ENCODE assay signal across 13 cellular contexts in the genomic region with DNA sequence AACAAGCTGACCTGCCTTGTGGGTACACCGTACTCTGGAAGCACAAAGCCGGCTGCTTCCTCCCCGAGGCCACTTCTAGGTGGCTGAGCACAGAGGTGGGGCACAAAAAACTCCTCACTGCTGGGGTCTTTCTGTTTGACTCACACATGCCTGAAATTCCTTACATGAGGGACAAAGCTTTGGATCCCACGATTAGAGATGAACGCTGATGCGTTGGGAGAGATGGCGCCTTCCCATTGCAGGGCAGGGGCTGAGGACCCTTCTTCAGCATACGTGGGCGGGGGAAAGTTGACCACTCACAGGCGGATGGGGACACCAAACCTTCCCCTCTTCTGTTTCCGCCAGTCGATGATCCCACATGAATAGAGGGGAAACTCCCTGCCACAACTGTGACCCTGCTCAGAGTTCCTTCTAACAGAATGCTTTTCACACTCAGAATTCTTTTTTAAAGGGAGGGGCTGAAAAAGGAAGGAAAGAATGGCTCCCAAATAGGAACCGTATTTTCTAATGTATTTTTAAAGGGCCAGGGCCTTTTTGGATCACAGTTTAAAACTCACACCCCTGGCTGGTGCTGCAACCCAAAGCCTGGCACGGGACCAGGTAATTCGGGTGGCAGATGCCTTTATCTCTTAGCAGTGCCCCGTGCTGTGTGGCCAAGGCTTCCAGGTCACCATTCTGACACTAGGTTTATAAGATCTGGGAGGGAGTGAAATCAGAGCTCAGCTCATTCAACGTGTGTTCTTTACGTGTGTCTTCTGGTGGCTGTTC.
A peak's percentile ranks its signal among the peaks of the same experiment; 100 is the strongest.
DNase-seq lines count a peak whose midpoint lies in the region; ATAC-seq and TF ChIP-seq lines count a peak whose summit lies in the region.
"Had no signal": no experiment of that assay in that cellular context is flagged by ENCODE, and none has a peak within 500 bp of the region (broad histone marks: within the 10 kb centered on the region; RNA-seq: fewer than 3 reads in every experiment).

No MANE protein-coding gene starts in this region.

- H3K27me3 ChIP-seq in heart left ventricle (no peaks in the 10 kb centered on the region), skeletal muscle satellite cell (ENCODE audit: control insufficient read depth, insufficient read depth, low read length) (no peaks in the 10 kb centered on the region)
- H3K27me3 ChIP-seq: ascending aorta, upper lobe of right lung had no signal

- H3K9me3 ChIP-seq in T-helper 17 cell (ENCODE audit: control insufficient read depth, low read length, poor library complexity, severe bottlenecking) (no peaks in the 10 kb centered on the region), heart left ventricle (no peaks in the 10 kb centered on the region), skeletal muscle satellite cell (replicated peaks; ENCODE audit: low read length) (no peaks in the 10 kb centered on the region)
- H3K9me3 ChIP-seq: ascending aorta, upper lobe of right lung had no signal

- peaks cover 5% of the 10 kb centered on the region for H3K4me1 Mint-ChIP-seq in T-helper 17 cell

- CTCF ChIA-PET in GM10248 (lab: Yijun Ruan, JAX), result interaction anchor here (1.1 kb wide), 1 partner anchor 53 kb away, joined by 3 read pairs; no protein-coding TSS in a partner anchor

- H3K36me3 ChIP-seq in heart left ventricle (no peaks in the 10 kb centered on the region), skeletal muscle satellite cell (ENCODE audit: insufficient read depth, low read length) (no peaks in the 10 kb centered on the region)
- H3K36me3 ChIP-seq: ascending aorta, upper lobe of right lung had no signal

- H3K4me3 ChIP-seq in heart left ventricle (no peak overlapping the region), skeletal muscle satellite cell (ENCODE audit: low read length) (no peak overlapping the region)
- H3K4me3 ChIP-seq: ascending aorta, upper lobe of right lung had no signal

- 25 to 35% (median 30%) methylated on average over 18 of the region's 18 CpGs for WGBS in heart left ventricle, 4 donors

- peak overlapping the region; percentile 24 for H3K4me2 ChIP-seq in skeletal muscle satellite cell (ENCODE audit: low read length)

- no peak for TF ChIP-seq CTCF in GM10248 (IDR thresholded peaks at IDR 0.05; ENCODE audit: control extremely low read depth, extremely low read depth, low read depth, missing control alignments)
- TF ChIP-seq CTCF in heart left ventricle (IDR thresholded peaks at IDR 0.05), result no peak

- H3K27me3 Mint-ChIP-seq in T-helper 17 cell, result no peaks in the 10 kb centered on the region
- H3K27me3 Mint-ChIP-seq: IgD-negative memory B cell had no signal

- no peaks in the 10 kb centered on the region for H3K36me3 Mint-ChIP-seq in T-helper 17 cell (ENCODE audit: low read depth)

- H3K27ac ChIP-seq in heart left ventricle, result peak overlapping the region; percentile 20 to 86 (median 82)
- H3K27ac ChIP-seq: ascending aorta, parathyroid adenoma, upper lobe of right lung had no signal

- peak overlapping the region; percentile 21 for H3K27ac Mint-ChIP-seq in T-helper 17 cell
- H3K27ac Mint-ChIP-seq: IgD-negative memory B cell had no signal

- H3K4me3 Mint-ChIP-seq in T-helper 17 cell, result no peak overlapping the region

- peak; percentile 46 for DNase-seq in GM10248 (ENCODE audit: extremely low spot score)
- DNase-seq in T-helper 17 cell, result no peak
- peak in 2 of 5 donors; percentile 59 to 73 for DNase-seq in heart left ventricle
- no peak for DNase-seq in SKM-1 treated with dmso at 0.1 percent for 144 hours (lab: John Stamatoyannopoulos, UW; ENCODE audit: unreplicated experiment)
- DNase-seq in stimulated activated CD4-positive, alpha-beta T cell treated with anti-CD3 and anti-CD28 coated beads, Interleukin-4, amount 100 ng/mL, for 1 hour, result no peak
- DNase-seq: NCI-H2029 treated with DMSO at 0.1 percent for 48 hours, T-helper 9 cell, upper lobe of right lung had no signal

- POLR2A ChIA-PET in GM10248 (lab: Yijun Ruan, JAX), result no interaction called here

- intact Hi-C loops in heart left ventricle (cut with DNase I), result no loop called here

- TF ChIP-seq POLR2A in heart left ventricle (IDR thresholded peaks at IDR 0.05), result no peak

- peaks cover 4 to 41% (median 29%) of the 10 kb centered on the region in 12 donors for H3K4me1 ChIP-seq in heart left ventricle
- peaks cover 50% of the 10 kb centered on the region for H3K4me1 ChIP-seq in skeletal muscle satellite cell (ENCODE audit: control insufficient read depth, insufficient read depth, low read length)
- H3K4me1 ChIP-seq: parathyroid adenoma had no signal

- H3K9ac ChIP-seq in skeletal muscle satellite cell (ENCODE audit: low read depth, low read length), result peak overlapping the region; percentile 7
- H3K9ac ChIP-seq: parathyroid adenoma had no signal

- no peak for ATAC-seq in T-helper 17 cell
- ATAC-seq in heart left ventricle, result peak in 2 of 4 donors; percentile 12 to 29
- no peak for ATAC-seq in GM21526 (IDR thresholded peaks at IDR 0.05; ENCODE audit: low FRiP score, unreplicated experiment)
- ATAC-seq: upper lobe of right lung had no signal
